13 cellular contexts compared by ENCODE assay signal in genomic region chr6:35474129-35474977, GRCh38. TPM values are rescaled to one million over a fixed set of nuclear protein-coding genes. Genes with fewer than 3 reads are reported as not detected.
A peak's percentile ranks its signal among the peaks of the same experiment; 100 is the strongest.
DNase-seq lines count a peak whose midpoint lies in the region; ATAC-seq and TF ChIP-seq lines count a peak whose summit lies in the region.
"Had no signal": no experiment of that assay in that cellular context is flagged by ENCODE, and none has a peak within 500 bp of the region (broad histone marks: within the 10 kb centered on the region; RNA-seq: fewer than 3 reads in every experiment).

No MANE protein-coding gene starts in this region.

- TF ChIP-seq CTCF in RWPE1 (conservative IDR thresholded peaks at IDR 0.05; ENCODE audit: low read depth), result no peak

- H3K27ac ChIP-seq in RWPE1, result peak overlapping the region; percentile 94
- H3K27ac ChIP-seq: thyroid gland had no signal

- CTCF ChIA-PET in RWPE1 (lab: Yijun Ruan, JAX), result no interaction called here

- peak; percentile 63 for DNase-seq in stimulated activated CD4-positive, alpha-beta T cell treated with anti-CD3 and anti-CD28 coated beads, Interleukin-15, amount 100 ng/mL, for 24 hours
- no peak for DNase-seq in stimulated activated CD4-positive, alpha-beta T cell treated with anti-CD3 and anti-CD28 coated beads, Interleukin-4, amount 100 ng/mL, for 24 hours
- DNase-seq in RWPE1 (ENCODE audit: low spot score) (no peak), DMS79 (lab: John Stamatoyannopoulos, UW) (no peak), NCI-H446 (lab: John Stamatoyannopoulos, UW) (no peak)
- DNase-seq: NCI-H1105; stimulated activated CD4-positive, alpha-beta T cell treated with anti-CD3 and anti-CD28 coated beads, Interleukin-4, amount 100 ng/mL, for 1 hour; thyroid gland had no signal

- ATAC-seq in esophagus mucosa, result peak; percentile 14
- ATAC-seq in HG03565 (IDR thresholded peaks at IDR 0.05; ENCODE audit: unreplicated experiment), result no peak
- no peak for ATAC-seq in GM21619 (IDR thresholded peaks at IDR 0.05; ENCODE audit: unreplicated experiment)
- ATAC-seq: CD8-positive, alpha-beta T cell had no signal

- POLR2A ChIA-PET in RWPE1 (lab: Yijun Ruan, JAX; ENCODE audit: low non-redundant PET), result interaction anchor here (0.6 to 1.3 kb wide), 5 partner anchors 9 to 679 kb away, joined by 3 to 5 read pairs (median 3); partner anchors contain the start of gene TEAD3

RNA-seq across cellular contexts. Expression of gene RPL10A, which starts 6.2 kb away (rescaled TPM):
- 1,723 TPM for total RNA-seq in esophagus mucosa

RNA-seq across cellular contexts. Expression of gene FANCE, which starts 22.2 kb away (rescaled TPM):
- total RNA-seq in esophagus mucosa, result 10.4 TPM

RNA-seq across cellular contexts. Expression of gene TEAD3, which starts 22.5 kb away (rescaled TPM):
- 21.7 TPM for total RNA-seq in esophagus mucosa
- total RNA-seq: CD8-positive, alpha-beta T cell had no signal

RNA-seq across cellular contexts. Expression of gene TULP1, which starts 38.3 kb away (rescaled TPM):
- not detected for total RNA-seq in esophagus mucosa
- total RNA-seq: CD8-positive, alpha-beta T cell; kidney epithelial cell; thyroid gland had no signal
